22 cellular contexts compared by ENCODE assay signal in the genomic region with DNA sequence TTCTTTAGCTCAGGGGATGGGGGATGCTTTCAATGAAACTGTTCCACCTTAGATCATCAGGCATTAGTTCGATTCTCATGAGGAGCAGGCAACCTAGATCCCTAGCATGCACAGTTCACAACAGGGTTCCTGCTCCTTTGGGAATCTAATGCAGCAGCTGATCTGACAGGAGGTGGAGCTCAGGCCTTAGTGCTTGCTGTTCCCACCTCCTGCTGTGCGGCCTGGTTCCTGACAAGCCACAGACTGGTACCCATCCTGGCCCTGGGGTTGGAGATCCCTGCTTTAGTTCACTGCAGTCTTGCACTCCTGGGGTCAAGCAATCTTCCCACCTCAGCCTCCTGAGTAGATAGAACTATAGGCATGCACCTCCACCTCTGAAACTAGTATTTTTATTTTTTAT.
DNase-seq lines count a peak whose midpoint lies in the region; ATAC-seq, FAIRE-seq and TF ChIP-seq lines count a peak whose summit lies in the region.
"Had no signal": no experiment of that assay in that cellular context is flagged by ENCODE, and none has a peak within 500 bp of the region (broad histone marks: within the 10 kb centered on the region; RNA-seq: fewer than 3 reads in every experiment).

No MANE protein-coding gene starts in this region.

- H3K4me1 ChIP-seq in endodermal cell (ENCODE audit: control insufficient read depth, insufficient read depth, low read length) (no peaks in the 10 kb centered on the region), mesendoderm (ENCODE audit: control insufficient read depth, low read depth, low read length) (no peaks in the 10 kb centered on the region)

- H3K27me3 ChIP-seq in endodermal cell (ENCODE audit: control insufficient read depth, insufficient read depth, low read length, poor library complexity, severe bottlenecking) (no peaks in the 10 kb centered on the region), mesendoderm (ENCODE audit: insufficient read depth, low read length, poor library complexity) (no peaks in the 10 kb centered on the region)

- H3K36me3 Mint-ChIP-seq in endodermal cell (ENCODE audit: low read depth): no peaks in the 10 kb centered on the region
- H3K36me3 Mint-ChIP-seq in activated naive CD4-positive, alpha-beta T cell treated with anti-CD3 and anti-CD28 coated beads, Interleukin-2, amount 50 U/mL, for 72 hours: peaks cover 0 to 6% of the 10 kb centered on the region in 2 donors
- H3K36me3 Mint-ChIP-seq: CD14-positive monocyte, IgD-negative memory B cell had no signal

- no peak overlapping the region for H3K4ac ChIP-seq in mesendoderm (ENCODE audit: low read depth, low read length)

- no peak overlapping the region for H2BK120ac ChIP-seq in mesendoderm (ENCODE audit: low read depth, low read length)

- no peak overlapping the region for H2BK15ac ChIP-seq in mesendoderm (replicated peaks; ENCODE audit: low read depth)

- H3K9ac ChIP-seq in endodermal cell (ENCODE audit: extremely low read depth, low read length, poor library complexity, severe bottlenecking) (no peak overlapping the region), mesendoderm (ENCODE audit: low read length) (no peak overlapping the region)
- H3K9ac ChIP-seq: GM23248, KMS-11 had no signal

- H3K36me3 ChIP-seq in endodermal cell (ENCODE audit: control insufficient read depth, insufficient read depth, low read length) (no peaks in the 10 kb centered on the region), mesendoderm (ENCODE audit: control insufficient read depth, insufficient read depth, low read length) (no peaks in the 10 kb centered on the region)

- no peaks in the 10 kb centered on the region for H3K4me1 Mint-ChIP-seq in endodermal cell
- H3K4me1 Mint-ChIP-seq: B cell, CD14-positive monocyte, IgD-negative memory B cell had no signal

- TF ChIP-seq POLR2A in H54 (IDR thresholded peaks at IDR 0.05; ENCODE audit: low read depth, low read length): no peak

- no peaks in the 10 kb centered on the region for H3K79me2 ChIP-seq in mesendoderm (ENCODE audit: control insufficient read depth, insufficient read depth, low read length)

- no peak for TF ChIP-seq CTCF in endodermal cell (conservative IDR thresholded peaks at IDR 0.05)

- DNase-seq in H54 (ENCODE audit: insufficient read length, low spot score): no peak
- DNase-seq in endodermal cell: peak; percentile 77
- peak; percentile 45 for DNase-seq in mesendoderm
- no peak for DNase-seq in activated naive CD4-positive, alpha-beta T cell treated with anti-CD3 and anti-CD28 coated beads, Interleukin-2, amount 50 U/mL, for 72 hours (ENCODE audit: low spot score in 2 of 2)
- no peak for DNase-seq in hepatic stellate cell (ENCODE audit: low spot score)
- DNase-seq: Calu3, GM23248, MM.1S, NCI-H1694, NCI-H2029 treated with DMSO at 0.1 percent for 48 hours, NCI-H774 had no signal

- H3K18ac ChIP-seq in mesendoderm (ENCODE audit: low read length): no peak overlapping the region

- ATAC-seq in activated naive CD4-positive, alpha-beta T cell treated with anti-CD3 and anti-CD28 coated beads, Interleukin-2, amount 50 U/mL, for 72 hours: no peak
- no peak for ATAC-seq in HG03280 (IDR thresholded peaks at IDR 0.05; ENCODE audit: unreplicated experiment)
- ATAC-seq in GM21825 (IDR thresholded peaks at IDR 0.05; ENCODE audit: unreplicated experiment): no peak
- ATAC-seq: HCT116, SK-N-SH treated with all-trans-retinoic acid at 6 μM for 48 hours had no signal

- H3K4me2 ChIP-seq in mesendoderm (ENCODE audit: low read length): no peak overlapping the region
- H3K4me2 ChIP-seq: KMS-11 had no signal

- no peak overlapping the region for H3K23ac ChIP-seq in mesendoderm (ENCODE audit: low read length)

- no peak overlapping the region for H3K56ac ChIP-seq in mesendoderm (ENCODE audit: low read length)

- H3K79me1 ChIP-seq in mesendoderm (ENCODE audit: low read length): no peaks in the 10 kb centered on the region

- no peak overlapping the region for H3K4me3 ChIP-seq in endodermal cell (ENCODE audit: low read length)
- no peak overlapping the region for H3K4me3 ChIP-seq in mesendoderm (ENCODE audit: low read length)
- H3K4me3 ChIP-seq: GM23248 had no signal

- H2BK5ac ChIP-seq in mesendoderm (ENCODE audit: low read length): no peak overlapping the region

- H3K27ac ChIP-seq in endodermal cell (ENCODE audit: low read depth, low read length) (no peak overlapping the region), mesendoderm (ENCODE audit: low read depth, low read length) (no peak overlapping the region)
- H3K27ac ChIP-seq: GM23248, HL-60, KMS-11 had no signal

- no peak overlapping the region for H4K8ac ChIP-seq in mesendoderm (ENCODE audit: low read depth, low read length)

- FAIRE-seq in H54 (lab: Jason Lieb, UNC): peak; percentile 6
- FAIRE-seq: GM18507, RCC 7860 had no signal

- H4K5ac ChIP-seq in mesendoderm (ENCODE audit: low read length): no peak overlapping the region

- no peak overlapping the region for H3K27ac Mint-ChIP-seq in endodermal cell
- H3K27ac Mint-ChIP-seq in activated naive CD4-positive, alpha-beta T cell treated with anti-CD3 and anti-CD28 coated beads, Interleukin-2, amount 50 U/mL, for 72 hours: no peak overlapping the region
- H3K27ac Mint-ChIP-seq: B cell, CD14-positive monocyte, IgD-negative memory B cell had no signal

- 78 to 81% methylated on average over 2 of the region's 2 CpGs for WGBS in endodermal cell (ENCODE audit: insufficient coverage in 1 of 2, insufficient read length in 1 of 2), 2 experiments
- no CpG with 5 or more reads among the region's 2 CpGs for WGBS in mesendoderm (ENCODE audit: extremely low coverage, insufficient coverage, low lambda C conversion rate)

- H3K4me3 Mint-ChIP-seq in endodermal cell: no peak overlapping the region
- H3K4me3 Mint-ChIP-seq: B cell, CD14-positive monocyte, IgD-negative memory B cell had no signal

- no peak overlapping the region for H2AK5ac ChIP-seq in mesendoderm (ENCODE audit: low read length)

- H3K27me3 Mint-ChIP-seq in endodermal cell (ENCODE audit: insufficient read depth): no peaks in the 10 kb centered on the region
- H3K27me3 Mint-ChIP-seq: B cell, IgD-negative memory B cell had no signal

- H3K9me3 ChIP-seq in endodermal cell (ENCODE audit: control insufficient read depth, low read length): no peaks in the 10 kb centered on the region

- peaks cover 5% of the 10 kb centered on the region for H3K9me3 Mint-ChIP-seq in endodermal cell
- peaks cover 12 to 18% of the 10 kb centered on the region in 2 donors for H3K9me3 Mint-ChIP-seq in activated naive CD4-positive, alpha-beta T cell treated with anti-CD3 and anti-CD28 coated beads, Interleukin-2, amount 50 U/mL, for 72 hours

Comparison
In these comparisons a context has a peak if more than half of its experiments do, and no peak if none do; other contexts are left out.
1. DNase-seq: peak in endodermal cell (single experiment) and mesendoderm (single experiment); none in H54 (single experiment), activated naive CD4-positive, alpha-beta T cell treated with anti-CD3 and anti-CD28 coated beads, Interleukin-2, amount 50 U/mL, for 72 hours (0 of 2) and hepatic stellate cell (single experiment).